Comparison of ENCODE assay signal across 10 cellular contexts in the genomic region with DNA sequence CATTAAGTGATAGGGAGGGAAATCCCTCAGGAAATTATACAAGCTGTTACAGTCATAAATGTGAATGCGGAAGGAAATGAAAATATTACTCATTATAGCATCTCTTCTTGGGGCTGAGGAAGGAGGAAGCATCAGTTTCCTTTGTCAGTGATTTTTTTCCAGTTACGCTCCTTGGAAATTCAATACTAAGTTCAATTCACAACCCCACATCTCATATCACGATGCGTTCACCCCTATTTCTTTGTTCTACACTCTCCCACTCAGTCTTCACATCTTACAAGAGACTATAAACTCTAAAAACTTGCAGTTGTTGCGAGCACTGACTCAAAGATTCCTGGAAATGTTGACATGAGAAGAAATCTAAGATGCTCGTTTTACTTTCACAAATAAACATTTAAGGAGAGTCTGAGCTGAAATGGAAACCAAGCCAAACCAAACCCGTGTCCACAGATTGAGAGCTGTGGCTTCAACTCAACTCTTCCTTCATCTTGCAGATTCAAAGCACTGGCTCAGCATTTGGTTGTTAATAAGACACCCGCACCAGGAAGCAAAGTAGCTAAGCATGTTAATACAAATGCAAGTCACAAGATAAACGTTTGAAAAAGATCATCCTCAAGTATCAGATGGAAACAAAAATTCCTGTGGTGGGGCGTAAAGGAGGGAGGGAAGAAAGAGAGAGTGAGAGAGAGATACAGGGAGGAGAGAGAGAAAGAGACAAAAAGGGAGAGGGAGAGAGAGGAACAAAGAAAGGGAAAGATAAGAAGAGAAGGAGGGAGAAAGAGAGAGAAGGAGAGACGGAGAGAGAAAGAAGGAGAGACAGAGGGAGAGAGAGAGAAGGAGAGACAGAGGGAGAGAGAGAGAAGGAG.
DNase-seq lines count a peak whose midpoint lies in the region; ATAC-seq and TF ChIP-seq lines count a peak whose summit lies in the region.
"Had no signal": no experiment of that assay in that cellular context is flagged by ENCODE, and none has a peak within 500 bp of the region (broad histone marks: within the 10 kb centered on the region; RNA-seq: fewer than 3 reads in every experiment).

No MANE protein-coding gene starts in this region.

- POLR2A ChIA-PET in activated naive CD8-positive, alpha-beta T cell treated with anti-CD3 and anti-CD28 coated beads, Interleukin-2, amount 10 ng/mL, durations not matched to agents 7 days and 5 days (lab: Charles Lee) = no interaction called here

- no peak overlapping the region for H3K4me3 ChIP-seq in tibial nerve

- peaks cover 6 to 49% (median 32%) of the 10 kb centered on the region in 4 donors for H3K4me1 ChIP-seq in tibial nerve

- WGBS in tibial nerve, 2 donors = 16 to 30% methylated on average over 11 of the region's 11 CpGs

- H3K27me3 Mint-ChIP-seq in activated naive CD8-positive, alpha-beta T cell treated with anti-CD3 and anti-CD28 coated beads, Interleukin-2, amount 10 ng/mL, durations not matched to agents 7 days and 5 days = no peaks in the 10 kb centered on the region
- H3K27me3 Mint-ChIP-seq in activated naive CD8-positive, alpha-beta T cell treated with anti-CD3 and anti-CD28 coated beads for 36 hours = no peaks in the 10 kb centered on the region

- H3K27me3 ChIP-seq in tibial nerve = no peaks in the 10 kb centered on the region

- in situ Hi-C loops in G401 (cut with HindIII; ENCODE audit: low sequenced_read_pairs) = no loop called here

- no peak for ATAC-seq in activated naive CD8-positive, alpha-beta T cell treated with anti-CD3 and anti-CD28 coated beads, Interleukin-2, amount 10 ng/mL, durations not matched to agents 7 days and 5 days (ENCODE audit: low read depth)
- ATAC-seq in HG03045 (IDR thresholded peaks at IDR 0.05; ENCODE audit: unreplicated experiment) = no peak
- ATAC-seq: left colon had no signal

- peak overlapping the region; percentile 25 for H3K4me3 Mint-ChIP-seq in activated naive CD8-positive, alpha-beta T cell treated with anti-CD3 and anti-CD28 coated beads, Interleukin-2, amount 10 ng/mL, durations not matched to agents 7 days and 5 days
- H3K4me3 Mint-ChIP-seq in activated naive CD8-positive, alpha-beta T cell treated with anti-CD3 and anti-CD28 coated beads for 36 hours = no peak overlapping the region

- no peak for TF ChIP-seq CTCF in tibial nerve (IDR thresholded peaks at IDR 0.05)

- no peak for DNase-seq in activated naive CD8-positive, alpha-beta T cell treated with anti-CD3 and anti-CD28 coated beads, Interleukin-2, amount 10 ng/mL, durations not matched to agents 7 days and 5 days
- DNase-seq in activated naive CD8-positive, alpha-beta T cell treated with anti-CD3 and anti-CD28 coated beads for 36 hours = no peak
- DNase-seq in astrocyte of the hippocampus (ENCODE audit: low read depth, low spot score) (peak; percentile 76), left kidney (ENCODE audit: low read depth, low spot score) (peak; percentile 54), tibial nerve (ENCODE audit: low spot score in 2 of 2) (no peak), G401 (ENCODE audit: low spot score) (no peak), C1 segment of cervical spinal cord (lab: John Stamatoyannopoulos, UW) (no peak)
- DNase-seq: left colon; NK-92 treated with Interleukin-12 subunit alpha and Interleukin-12 subunit beta, amount 100 ng/mL, for 24 hours had no signal

- no peak for TF ChIP-seq EP300 in tibial nerve (IDR thresholded peaks at IDR 0.05)

- peaks cover 11% of the 10 kb centered on the region for H3K4me1 Mint-ChIP-seq in activated naive CD8-positive, alpha-beta T cell treated with anti-CD3 and anti-CD28 coated beads, Interleukin-2, amount 10 ng/mL, durations not matched to agents 7 days and 5 days
- H3K4me1 Mint-ChIP-seq in activated naive CD8-positive, alpha-beta T cell treated with anti-CD3 and anti-CD28 coated beads for 36 hours = peaks cover 12% of the 10 kb centered on the region

- H3K36me3 Mint-ChIP-seq in activated naive CD8-positive, alpha-beta T cell treated with anti-CD3 and anti-CD28 coated beads, Interleukin-2, amount 10 ng/mL, durations not matched to agents 7 days and 5 days = no peaks in the 10 kb centered on the region
- H3K36me3 Mint-ChIP-seq in activated naive CD8-positive, alpha-beta T cell treated with anti-CD3 and anti-CD28 coated beads for 36 hours = peaks cover 3% of the 10 kb centered on the region

- no peak for TF ChIP-seq POLR2A in tibial nerve (IDR thresholded peaks at IDR 0.05)

- H3K9me3 ChIP-seq in tibial nerve = no peaks in the 10 kb centered on the region

- H3K27ac ChIP-seq in tibial nerve = peak overlapping the region; percentile 65 to 92 (median 78)

- H3K36me3 ChIP-seq in tibial nerve = no peaks in the 10 kb centered on the region

- H3K27ac Mint-ChIP-seq in activated naive CD8-positive, alpha-beta T cell treated with anti-CD3 and anti-CD28 coated beads, Interleukin-2, amount 10 ng/mL, durations not matched to agents 7 days and 5 days = peak overlapping the region; percentile 30
- no peak overlapping the region for H3K27ac Mint-ChIP-seq in activated naive CD8-positive, alpha-beta T cell treated with anti-CD3 and anti-CD28 coated beads for 36 hours

- H3K9me3 Mint-ChIP-seq in activated naive CD8-positive, alpha-beta T cell treated with anti-CD3 and anti-CD28 coated beads, Interleukin-2, amount 10 ng/mL, durations not matched to agents 7 days and 5 days = no peaks in the 10 kb centered on the region
- H3K9me3 Mint-ChIP-seq in activated naive CD8-positive, alpha-beta T cell treated with anti-CD3 and anti-CD28 coated beads for 36 hours = no peaks in the 10 kb centered on the region

Comparison
In these comparisons a context has a peak if more than half of its experiments do, and no peak if none do; other contexts are left out.
1. DNase-seq: peak in astrocyte of the hippocampus (single experiment) and left kidney (single experiment); none in activated naive CD8-positive, alpha-beta T cell treated with anti-CD3 and anti-CD28 coated beads, Interleukin-2, amount 10 ng/mL, durations not matched to agents 7 days and 5 days (single experiment), activated naive CD8-positive, alpha-beta T cell treated with anti-CD3 and anti-CD28 coated beads for 36 hours (single experiment), tibial nerve (0 of 2), G401 (single experiment) and C1 segment of cervical spinal cord (0 of 14).